In genomic region chr10:68167790-68168189, GRCh38 we compare ENCODE assay signal across 16 cellular contexts. TPM values are rescaled to one million over a fixed set of nuclear protein-coding genes. Genes with fewer than 3 reads are reported as not detected.
DNase-seq lines count a peak whose midpoint lies in the region; ATAC-seq and TF ChIP-seq lines count a peak whose summit lies in the region.
"Had no signal": no experiment of that assay in that cellular context is flagged by ENCODE, and none has a peak within 500 bp of the region (broad histone marks: within the 10 kb centered on the region; RNA-seq: fewer than 3 reads in every experiment).

No MANE protein-coding gene starts in this region.

- no peaks in the 10 kb centered on the region for H3K36me3 Mint-ChIP-seq in GM23338 (ENCODE audit: low read depth)
- H3K36me3 Mint-ChIP-seq in neural progenitor cell = no peaks in the 10 kb centered on the region

- no peaks in the 10 kb centered on the region for H3K4me1 Mint-ChIP-seq in GM23338
- H3K4me1 Mint-ChIP-seq in neural progenitor cell = no peaks in the 10 kb centered on the region
- H3K4me1 Mint-ChIP-seq: CD4-positive, alpha-beta memory T cell had no signal

- no peak overlapping the region for H3K9ac ChIP-seq in neural progenitor cell

- no peaks in the 10 kb centered on the region for H3K9me3 ChIP-seq in neural progenitor cell (ENCODE audit: low read depth)
- H3K9me3 ChIP-seq: HAP-1 had no signal

- H4K20me1 ChIP-seq in GM23338 (replicated peaks; ENCODE audit: insufficient read depth) (no peaks in the 10 kb centered on the region), neural progenitor cell (ENCODE audit: low read depth) (no peaks in the 10 kb centered on the region)

- H3F3A ChIP-seq in GM23338 (replicated peaks; ENCODE audit: low read depth) = no peaks in the 10 kb centered on the region
- no peaks in the 10 kb centered on the region for H3F3A ChIP-seq in neural progenitor cell (ENCODE audit: low read depth)

- no peak for TF ChIP-seq CTCF in GM23338 (conservative IDR thresholded peaks at IDR 0.05; ENCODE audit: low read depth in 2 of 2)
- no peak for TF ChIP-seq CTCF in neural progenitor cell (IDR thresholded peaks at IDR 0.05)

- peaks cover 6% of the 10 kb centered on the region for H3K27me3 Mint-ChIP-seq in GM23338 (ENCODE audit: insufficient read depth, low read depth, poor library complexity)
- peaks cover 2% of the 10 kb centered on the region for H3K27me3 Mint-ChIP-seq in neural progenitor cell (ENCODE audit: insufficient read depth, low read depth)
- H3K27me3 Mint-ChIP-seq: CD4-positive, alpha-beta memory T cell had no signal

- H3K27me3 ChIP-seq in GM23338 (ENCODE audit: insufficient read depth) = no peaks in the 10 kb centered on the region
- H3K27me3 ChIP-seq in neural progenitor cell = no peaks in the 10 kb centered on the region

- H3K27ac ChIP-seq in GM23338 (ENCODE audit: low read depth) (no peak overlapping the region), neural progenitor cell (no peak overlapping the region)

- no peaks in the 10 kb centered on the region for H3K9me2 ChIP-seq in GM23338 (ENCODE audit: insufficient read depth)

- H2AFZ ChIP-seq in GM23338 = peak overlapping the region; percentile 56; the same call in 1 of the 2 replicates
- peak overlapping the region; percentile 42 for H2AFZ ChIP-seq in neural progenitor cell (replicated peaks)

- H3K4me2 ChIP-seq in GM23338 (no peak overlapping the region), neural progenitor cell (no peak overlapping the region)

- H3K4me3 ChIP-seq in GM23338 (no peak overlapping the region), neural progenitor cell (no peak overlapping the region)
- H3K4me3 ChIP-seq: HAP-1 had no signal

- H3K27ac Mint-ChIP-seq in GM23338 = no peak overlapping the region
- no peak overlapping the region for H3K27ac Mint-ChIP-seq in neural progenitor cell
- H3K27ac Mint-ChIP-seq: CD4-positive, alpha-beta memory T cell had no signal

- 0 out of 3 replicates have a peak, but pooled peaks cover 3% of the 10 kb centered on the region for H3K9me3 Mint-ChIP-seq in GM23338
- H3K9me3 Mint-ChIP-seq in neural progenitor cell = no peaks in the 10 kb centered on the region
- H3K9me3 Mint-ChIP-seq: CD4-positive, alpha-beta memory T cell had no signal

- H3K79me2 ChIP-seq in GM23338 (replicated peaks; ENCODE audit: insufficient read depth) = no peaks in the 10 kb centered on the region
- H3K79me2 ChIP-seq in neural progenitor cell (ENCODE audit: low read depth) = no peaks in the 10 kb centered on the region

- H3K4me1 ChIP-seq in GM23338 (ENCODE audit: insufficient read depth) (no peaks in the 10 kb centered on the region), neural progenitor cell (no peaks in the 10 kb centered on the region)

- H3K4me3 Mint-ChIP-seq in GM23338 = no peak overlapping the region
- no peak overlapping the region for H3K4me3 Mint-ChIP-seq in neural progenitor cell
- H3K4me3 Mint-ChIP-seq: CD4-positive, alpha-beta memory T cell had no signal

- H3K36me3 ChIP-seq in GM23338 (ENCODE audit: insufficient read depth) (no peaks in the 10 kb centered on the region), neural progenitor cell (no peaks in the 10 kb centered on the region)
- H3K36me3 ChIP-seq: HAP-1 had no signal

- DNase-seq in GM23338 (ENCODE audit: low spot score) (no peak), SK-N-DZ (ENCODE audit: low spot score) (peak; percentile 22), neural progenitor cell (ENCODE audit: low spot score) (no peak), ureter (ENCODE audit: low spot score) (no peak), MV-4-11 (lab: John Stamatoyannopoulos, UW) (no peak)
- DNase-seq: C1 segment of cervical spinal cord; Calu3; CD4-positive, alpha-beta memory T cell; COR-L47; DMS53; DMS79 treated with DMSO at 0.1 percent for 48 hours; GF-D8; GOT3 had no signal

- no peak for ATAC-seq in GM23338
- ATAC-seq in GM21447 (IDR thresholded peaks at IDR 0.05; ENCODE audit: unreplicated experiment) = no peak

TF ChIP-seq in GM23338, 12 proteins besides CTCF, POLR2A, EP300 and RAD21:
- no peak for TF ChIP-seq ETS1 (IDR thresholded peaks at IDR 0.05)
- no peak for TF ChIP-seq ZNF462 (CRISPR knock-in tag; IDR thresholded peaks at IDR 0.05)
- TF ChIP-seq ZNF331 (CRISPR knock-in tag; IDR thresholded peaks at IDR 0.05; ENCODE audit: low read depth) = no peak
- no peak for TF ChIP-seq ZNF114 (CRISPR knock-in tag; IDR thresholded peaks at IDR 0.05)

RNA-seq across cellular contexts. Expression of gene MYPN, which starts 58.5 kb away (rescaled TPM):
- total RNA-seq in GM23338 (2014; rRNA removed; shearing (Covaris generic)) = not detected in 2 replicates
- polyA plus RNA-seq in GM23338 (2016; fragmentation: Nextera tagmentation; extraction: Ambion mirVana) = not detected in 2 replicates
- 0.22 TPM in 1 of 2 replicates, not detected in the other for polyA plus RNA-seq in SK-N-DZ (2014; cell fraction: cytosol; rRNA removed)
- not detected in 2 replicates for polyA plus RNA-seq in SK-N-DZ (2014; cell fraction: nucleus; rRNA removed)
- total RNA-seq in neural progenitor cell (ENCODE audit: low replicate concordance) (not detected in 2 replicates), ureter (0.08 TPM)
- total RNA-seq: CD4-positive, alpha-beta memory T cell; G401 had no signal
- polyA plus RNA-seq: CD4-positive, alpha-beta memory T cell had no signal
